ENCODE assay signal across 18 cellular contexts in the genomic region with DNA sequence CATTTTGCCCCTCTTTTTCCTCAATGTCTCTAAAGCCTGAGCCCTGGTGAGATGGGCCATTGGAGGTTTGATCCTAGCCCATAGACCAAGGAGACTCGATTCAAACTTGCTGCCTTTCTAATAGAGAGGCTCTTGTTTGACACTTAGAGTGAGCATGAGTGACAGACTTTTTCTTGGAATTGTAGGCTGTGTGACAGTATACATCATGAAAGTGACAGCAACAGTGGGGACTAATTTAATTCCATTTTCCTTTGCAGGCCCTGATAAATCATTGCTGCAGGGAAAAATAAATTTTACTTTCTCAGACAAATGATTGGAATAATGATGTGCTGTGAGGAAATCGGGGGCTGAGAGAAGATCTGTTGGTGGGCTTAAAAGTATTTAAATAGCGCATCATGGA.
"Had no signal": no experiment of that assay in that cellular context is flagged by ENCODE, and none has a peak within 500 bp of the region (broad histone marks: within the 10 kb centered on the region; RNA-seq: fewer than 3 reads in every experiment).

No MANE protein-coding gene starts in this region.

- H3K27ac ChIP-seq: foreskin keratinocyte, hepatocyte, thoracic aorta, vagina had no signal

- H3K9me3 Mint-ChIP-seq: activated naive CD8-positive, alpha-beta T cell treated with anti-CD3 and anti-CD28 coated beads, Interleukin-2, amount 10 ng/mL, durations not matched to agents 7 days and 5 days; nephron progenitor cell; stimulated activated naive B cell treated with anti-CD40 and anti-IgM and Interleukin-4, amounts not matched to agents 10 μg/mL and 1 μg/mL and 100 μg/mL, for 72 hours; type B pancreatic cell had no signal

- H3K27me3 Mint-ChIP-seq: activated naive CD8-positive, alpha-beta T cell treated with anti-CD3 and anti-CD28 coated beads, Interleukin-2, amount 10 ng/mL, durations not matched to agents 7 days and 5 days; stimulated activated naive B cell treated with anti-CD40 and anti-IgM and Interleukin-4, amounts not matched to agents 10 μg/mL and 1 μg/mL and 100 μg/mL, for 72 hours; type B pancreatic cell had no signal

- H3K4me3 Mint-ChIP-seq: activated naive CD8-positive, alpha-beta T cell treated with anti-CD3 and anti-CD28 coated beads, Interleukin-2, amount 10 ng/mL, durations not matched to agents 7 days and 5 days; nephron progenitor cell; stimulated activated naive B cell treated with anti-CD40 and anti-IgM and Interleukin-4, amounts not matched to agents 10 μg/mL and 1 μg/mL and 100 μg/mL, for 72 hours; type B pancreatic cell had no signal

- H3K36me3 Mint-ChIP-seq: type B pancreatic cell had no signal

- H3K27me3 ChIP-seq: foreskin keratinocyte, hepatocyte, vagina had no signal

- DNase-seq: activated CD8-positive, alpha-beta memory T cell treated with anti-CD3 and anti-CD28 coated beads, Interleukin-2, amount 50 U/mL, for 4 hours; activated gamma-delta T cell treated with Interleukin-2 at 50 U/mL for 16 hours; activated naive CD8-positive, alpha-beta T cell treated with anti-CD3 and anti-CD28 coated beads, Interleukin-2, amount 10 ng/mL, durations not matched to agents 7 days and 5 days; amygdala; cortex of kidney; foreskin keratinocyte; midbrain; nephron progenitor cell; nucleus accumbens; stimulated activated CD4-positive, alpha-beta T cell treated with anti-CD3 and anti-CD28 coated beads, Interleukin-15, amount 100 ng/mL, for 24 hours; stimulated activated naive B cell treated with anti-CD40 and anti-IgM and Interleukin-4, amounts not matched to agents 10 μg/mL and 1 μg/mL and 100 μg/mL, for 72 hours; T-helper 9 cell had no signal

- H3K4me1 ChIP-seq: foreskin keratinocyte had no signal

- ATAC-seq: foreskin keratinocyte; sciatic nerve; stimulated activated naive B cell treated with anti-CD40 and anti-IgM and Interleukin-4, amounts not matched to agents 10 μg/mL and 1 μg/mL and 100 μg/mL, for 72 hours had no signal

- H3K4me3 ChIP-seq: hepatocyte, smooth muscle cell, thoracic aorta, vagina had no signal

- H3K27ac Mint-ChIP-seq: activated naive CD8-positive, alpha-beta T cell treated with anti-CD3 and anti-CD28 coated beads, Interleukin-2, amount 10 ng/mL, durations not matched to agents 7 days and 5 days; stimulated activated naive B cell treated with anti-CD40 and anti-IgM and Interleukin-4, amounts not matched to agents 10 μg/mL and 1 μg/mL and 100 μg/mL, for 72 hours; type B pancreatic cell had no signal

- H3K9me3 ChIP-seq: thoracic aorta, vagina had no signal

- H3K36me3 ChIP-seq: thoracic aorta, vagina had no signal
